ENCODE assay signal across 14 cellular contexts in the genomic region with DNA sequence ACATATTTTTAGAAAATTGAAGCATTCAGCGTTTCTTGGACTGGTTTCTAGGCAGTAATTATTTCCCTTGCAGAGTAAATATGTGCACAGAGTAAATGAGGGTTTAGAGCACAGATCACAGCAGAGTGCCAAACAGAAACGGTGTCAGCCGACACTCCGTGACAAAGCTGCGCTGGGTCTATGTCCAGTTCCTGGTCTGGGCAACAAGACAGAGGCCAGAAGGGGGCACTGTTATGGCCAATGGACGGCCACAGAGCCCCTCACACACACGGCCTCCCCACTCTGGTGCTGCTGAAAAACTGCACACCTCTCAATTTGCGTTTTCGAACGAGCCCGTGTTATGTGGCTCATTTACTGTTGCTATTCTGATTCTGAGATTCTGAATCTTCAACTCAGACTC.
DNase-seq lines count a peak whose midpoint lies in the region; TF ChIP-seq lines count a peak whose summit lies in the region.
"Had no signal": no experiment of that assay in that cellular context is flagged by ENCODE, and none has a peak within 500 bp of the region (broad histone marks: within the 10 kb centered on the region; RNA-seq: fewer than 3 reads in every experiment).

No MANE protein-coding gene starts in this region.

- TF ChIP-seq CTCF in fibroblast of the aortic adventitia (IDR thresholded peaks at IDR 0.05; ENCODE audit: insufficient read depth, low read length) (peak; percentile 8), retinal pigment epithelial cell (conservative IDR thresholded peaks at IDR 0.05; ENCODE audit: low read depth, low read length) (peak; percentile 16)

- DNase-seq in NCI-H1105 treated with DMSO at 0.1 percent for 48 hours (lab: John Stamatoyannopoulos, UW) (peak; percentile 1), NCI-H1105 (lab: John Stamatoyannopoulos, UW) (no peak), NCI-H774 (lab: John Stamatoyannopoulos, UW) (peak; percentile 33), fibroblast of the aortic adventitia (ENCODE audit: low read depth) (peak; percentile 0), retinal pigment epithelial cell (ENCODE audit: low read depth) (no peak), NCI-H510A (lab: John Stamatoyannopoulos, UW) (no peak), DMS 273 treated with DMSO at 0.1 percent for 48 hours (lab: John Stamatoyannopoulos, UW) (no peak)
- no peak for DNase-seq in effector CD8-positive, alpha-beta T cell (lab: John Stamatoyannopoulos, UW)
- DNase-seq: activated CD8-positive, alpha-beta memory T cell treated with anti-CD3 and anti-CD28 coated beads, Interleukin-2, amount 10 ng/mL, durations not matched to agents 7 days and 5 days; activated naive CD8-positive, alpha-beta T cell treated with anti-CD3 and anti-CD28 coated beads, Interleukin-2, amount 50 U/mL, for 24 hours; EL; NCI-H1694; retina; T1000 had no signal

- no peak overlapping the region for H3K4me3 ChIP-seq in fibroblast of the aortic adventitia (ENCODE audit: low read depth, low read length)
- H3K4me3 ChIP-seq in retinal pigment epithelial cell (ENCODE audit: low read length), result no peak overlapping the region

Comparison
In these comparisons a context has a peak if more than half of its experiments do, and no peak if none do; other contexts are left out.
1. DNase-seq: peak in NCI-H1105 treated with DMSO at 0.1 percent for 48 hours (single experiment), NCI-H774 (single experiment) and fibroblast of the aortic adventitia (single experiment); none in NCI-H1105 (single experiment), retinal pigment epithelial cell (single experiment), NCI-H510A (single experiment), effector CD8-positive, alpha-beta T cell (single experiment) and DMS 273 treated with DMSO at 0.1 percent for 48 hours (single experiment).